Comparison of ENCODE assay signal across 18 cellular contexts in the genomic region with DNA sequence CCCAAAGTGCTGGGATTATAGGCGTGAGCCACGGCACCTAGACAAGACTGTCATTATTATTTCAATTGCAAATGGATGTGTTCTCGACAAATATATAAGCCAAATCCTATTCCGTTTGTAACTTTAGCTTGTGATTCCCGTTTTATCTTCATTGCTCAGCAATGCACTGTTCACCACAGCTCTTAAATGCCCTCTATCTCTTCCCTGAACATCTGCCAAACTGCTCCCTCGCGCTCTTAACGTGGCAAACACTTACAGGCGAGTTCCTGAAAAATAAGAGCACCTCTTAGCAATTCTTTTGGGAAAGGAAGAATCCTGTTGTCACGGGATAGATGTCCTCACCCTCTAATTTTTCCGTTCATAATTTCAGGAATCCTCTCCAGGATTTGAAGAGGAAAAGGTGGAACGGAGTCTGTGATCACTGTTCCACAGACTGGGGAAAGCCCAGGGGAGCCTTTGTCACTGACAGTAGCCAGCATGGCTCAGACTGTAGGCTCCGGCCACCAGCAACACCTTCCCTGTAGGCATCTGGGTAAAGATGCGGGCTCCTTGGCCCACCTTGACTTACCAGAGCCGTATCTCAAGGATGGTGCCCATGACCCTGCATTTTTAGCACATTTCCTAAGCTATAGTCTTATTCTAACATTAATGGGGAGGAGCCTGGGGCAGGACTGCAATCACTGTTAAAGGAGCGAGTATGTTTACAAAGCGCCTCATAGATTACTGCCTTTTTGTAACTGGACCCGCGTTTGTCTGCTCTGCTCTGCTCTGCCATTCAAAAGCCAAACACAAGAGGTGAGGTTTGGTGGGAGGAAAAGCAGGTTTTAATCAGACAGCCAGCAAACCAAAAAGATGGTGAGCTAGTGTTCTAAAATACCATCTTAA. TPM values are rescaled to one million over a fixed set of nuclear protein-coding genes. Genes with fewer than 3 reads are reported as not detected.
DNase-seq lines count a peak whose midpoint lies in the region; ATAC-seq and TF ChIP-seq lines count a peak whose summit lies in the region.
"Had no signal": no experiment of that assay in that cellular context is flagged by ENCODE, and none has a peak within 500 bp of the region (broad histone marks: within the 10 kb centered on the region; RNA-seq: fewer than 3 reads in every experiment).

No MANE protein-coding gene starts in this region.

- DNase-seq in BE2C (peak; percentile 37), EH (ENCODE audit: low read depth) (peak; percentile 10), NCI-H69 (lab: John Stamatoyannopoulos, UW) (peak; percentile 82), NCI-H1694 treated with DMSO at 0.1 percent for 48 hours (lab: John Stamatoyannopoulos, UW) (no peak)
- DNase-seq in activated naive CD8-positive, alpha-beta T cell treated with anti-CD3 and anti-CD28 coated beads, Interleukin-2, amount 10 ng/mL, durations not matched to agents 7 days and 5 days, result no peak
- no peak for DNase-seq in activated T-cell treated with anti-CD3 and anti-CD28 coated beads, Interleukin-2, amount 50 U/mL, for 48 hours
- no peak for DNase-seq in stimulated activated CD8-positive, alpha-beta memory T cell treated with anti-CD3 and anti-CD28 coated beads, Interleukin-4, amount 100 ng/mL, for 48 hours
- DNase-seq: activated CD4-positive, alpha-beta T cell treated with anti-CD3 and anti-CD28 coated beads for 4 hours; activated CD8-positive, alpha-beta memory T cell treated with anti-CD3 and anti-CD28 coated beads, Interleukin-2, amount 50 U/mL, for 4 hours; activated gamma-delta T cell treated with Interleukin-2 at 50 U/mL for 16 hours; KBM-7; NCI-H446; nephron progenitor cell; T1000 had no signal

- H3K4me3 ChIP-seq in BE2C (ENCODE audit: low read depth, low read length), result peak overlapping the region; percentile 10; the same call in 1 of the 2 replicates
- H3K4me3 ChIP-seq: ascending aorta, HAP-1, prostate gland had no signal

- no peaks in the 10 kb centered on the region for H3K9me3 Mint-ChIP-seq in activated naive CD8-positive, alpha-beta T cell treated with anti-CD3 and anti-CD28 coated beads, Interleukin-2, amount 10 ng/mL, durations not matched to agents 7 days and 5 days

- no peak overlapping the region for H3K27ac Mint-ChIP-seq in activated naive CD8-positive, alpha-beta T cell treated with anti-CD3 and anti-CD28 coated beads, Interleukin-2, amount 10 ng/mL, durations not matched to agents 7 days and 5 days
- H3K27ac Mint-ChIP-seq: nephron progenitor cell had no signal

- no peaks in the 10 kb centered on the region for H3K27me3 ChIP-seq in BE2C
- H3K27me3 ChIP-seq: ascending aorta had no signal

- H3K36me3 Mint-ChIP-seq in activated naive CD8-positive, alpha-beta T cell treated with anti-CD3 and anti-CD28 coated beads, Interleukin-2, amount 10 ng/mL, durations not matched to agents 7 days and 5 days, result peaks cover 5% of the 10 kb centered on the region

- peaks cover 10% of the 10 kb centered on the region; the same call in 1 of the 2 replicates for H3K4me1 ChIP-seq in BE2C
- H3K4me1 ChIP-seq: ascending aorta, HAP-1, prostate gland had no signal

- no peak for TF ChIP-seq CTCF in BE2C (IDR thresholded peaks at IDR 0.05; ENCODE audit: low read depth, low read length)

- no peaks in the 10 kb centered on the region for H3K27me3 Mint-ChIP-seq in activated naive CD8-positive, alpha-beta T cell treated with anti-CD3 and anti-CD28 coated beads, Interleukin-2, amount 10 ng/mL, durations not matched to agents 7 days and 5 days

- H3K9me3 ChIP-seq in BE2C, result no peaks in the 10 kb centered on the region
- H3K9me3 ChIP-seq: ascending aorta, HAP-1, prostate gland had no signal

- no peak for ATAC-seq in activated naive CD8-positive, alpha-beta T cell treated with anti-CD3 and anti-CD28 coated beads, Interleukin-2, amount 10 ng/mL, durations not matched to agents 7 days and 5 days (ENCODE audit: low read depth)
- no peak for ATAC-seq in esophagus mucosa

- H3K36me3 ChIP-seq in BE2C, result no peaks in the 10 kb centered on the region
- H3K36me3 ChIP-seq: ascending aorta, HAP-1, prostate gland had no signal

- POLR2A ChIA-PET in activated naive CD8-positive, alpha-beta T cell treated with anti-CD3 and anti-CD28 coated beads, Interleukin-2, amount 10 ng/mL, durations not matched to agents 7 days and 5 days (lab: Charles Lee), result interaction anchor here (0.8 to 1.6 kb wide), 2 partner anchors 8 to 15 kb away, joined by 3 to 4 read pairs; no protein-coding TSS in a partner anchor

- H3K4me1 Mint-ChIP-seq in activated naive CD8-positive, alpha-beta T cell treated with anti-CD3 and anti-CD28 coated beads, Interleukin-2, amount 10 ng/mL, durations not matched to agents 7 days and 5 days, result peaks cover 18% of the 10 kb centered on the region

- peak overlapping the region; percentile 66 for H3K4me3 Mint-ChIP-seq in activated naive CD8-positive, alpha-beta T cell treated with anti-CD3 and anti-CD28 coated beads, Interleukin-2, amount 10 ng/mL, durations not matched to agents 7 days and 5 days
- H3K4me3 Mint-ChIP-seq: nephron progenitor cell had no signal

RNA-seq across cellular contexts. Expression of a gene that starts 20.2 kb away (rescaled TPM):
- polyA plus RNA-seq in BE2C (2012; ENCODE audit: insufficient read depth, insufficient read length, low read depth), result 95.4 TPM
- 10 to 100 TPM; 38.2 to 40.5 TPM for total RNA-seq in activated naive CD8-positive, alpha-beta T cell treated with anti-CD3 and anti-CD28 coated beads, Interleukin-2, amount 10 ng/mL, durations not matched to agents 7 days and 5 days
- 12.9 TPM for total RNA-seq in esophagus mucosa

Comparison
In these comparisons a context has a peak if more than half of its experiments do, and no peak if none do; other contexts are left out.
1. DNase-seq: peak in BE2C (single experiment), EH (single experiment) and NCI-H69 (single experiment); none in activated naive CD8-positive, alpha-beta T cell treated with anti-CD3 and anti-CD28 coated beads, Interleukin-2, amount 10 ng/mL, durations not matched to agents 7 days and 5 days (single experiment), activated T-cell treated with anti-CD3 and anti-CD28 coated beads, Interleukin-2, amount 50 U/mL, for 48 hours (0 of 2), stimulated activated CD8-positive, alpha-beta memory T cell treated with anti-CD3 and anti-CD28 coated beads, Interleukin-4, amount 100 ng/mL, for 48 hours (single experiment) and NCI-H1694 treated with DMSO at 0.1 percent for 48 hours (single experiment).